Comparison of ENCODE assay signal across 20 cellular contexts in the genomic region with DNA sequence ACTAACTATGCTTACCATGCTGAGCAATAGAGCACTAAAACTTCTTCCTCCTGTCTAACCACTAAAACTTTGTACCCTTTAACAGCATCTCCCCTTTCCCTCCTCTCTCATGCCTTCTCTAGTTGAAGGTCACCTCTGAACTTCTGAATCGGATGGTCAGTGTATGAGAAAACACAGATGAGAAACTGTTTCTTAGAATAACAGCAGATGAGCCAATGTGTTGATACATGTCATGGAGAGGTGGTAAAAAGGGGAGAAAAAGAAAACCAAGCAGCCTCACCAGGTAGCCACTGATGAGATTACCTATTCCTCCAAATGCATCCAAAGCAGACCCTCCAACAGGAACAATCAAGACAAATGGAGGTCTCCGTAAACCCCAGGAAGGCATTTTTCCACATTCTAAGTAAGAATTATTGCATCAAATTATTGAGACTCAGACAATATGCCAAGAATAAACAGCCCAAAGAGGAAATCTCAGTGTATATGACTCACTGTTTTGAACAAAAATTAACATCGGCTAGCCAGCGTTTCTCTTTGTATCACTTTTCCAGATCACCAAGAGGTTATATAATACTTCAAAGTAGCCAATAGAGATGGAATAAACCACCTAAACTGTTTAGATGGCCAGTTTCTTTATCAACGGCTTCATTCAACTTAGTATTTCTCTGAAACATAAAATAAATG.
A peak's percentile ranks its signal among the peaks of the same experiment; 100 is the strongest.
DNase-seq lines count a peak whose midpoint lies in the region; ATAC-seq, FAIRE-seq and TF ChIP-seq lines count a peak whose summit lies in the region.
"Had no signal": no experiment of that assay in that cellular context is flagged by ENCODE, and none has a peak within 500 bp of the region (broad histone marks: within the 10 kb centered on the region; RNA-seq: fewer than 3 reads in every experiment).

No MANE protein-coding gene starts in this region.

- no peak for ATAC-seq in GM21423 (IDR thresholded peaks at IDR 0.05; ENCODE audit: unreplicated experiment)
- ATAC-seq: activated CD8-positive, alpha-beta memory T cell treated with anti-CD3 and anti-CD28 coated beads, Interleukin-2, amount 10 ng/mL, durations not matched to agents 7 days and 5 days; stimulated activated effector memory CD8-positive, alpha-beta T cell treated with anti-CD3 and anti-CD28 coated beads, Interleukin-12 subunit alpha, Interleukin-12 subunit beta, amount 100 ng/mL, for 72 hours had no signal

- no peak for TF ChIP-seq POLR2A in adrenal gland (IDR thresholded peaks at IDR 0.05)

- no peaks in the 10 kb centered on the region for H3K36me3 ChIP-seq in brain microvascular endothelial cell (replicated peaks)
- H3K36me3 ChIP-seq in adrenal gland (replicated peaks in 1 of 2) = no peaks in the 10 kb centered on the region
- H3K36me3 ChIP-seq: esophagus squamous epithelium, left ventricle myocardium inferior, ovary, transverse colon had no signal

- no peaks in the 10 kb centered on the region for H3K9me3 ChIP-seq in adrenal gland (replicated peaks in 1 of 3)
- H3K9me3 ChIP-seq: esophagus squamous epithelium, left ventricle myocardium inferior, ovary, transverse colon had no signal

- TF ChIP-seq CTCF in brain microvascular endothelial cell (IDR thresholded peaks at IDR 0.05; ENCODE audit: low read depth, low read length, missing control alignments) (no peak), adrenal gland (IDR thresholded peaks at IDR 0.05) (no peak)

- in situ Hi-C loops in brain microvascular endothelial cell (cut with HindIII; ENCODE audit: low pct_ligation_motif_present, low sequenced_read_pairs) = no loop called here

- peak; percentile 26 for DNase-seq in A172 (ENCODE audit: low spot score)
- peak; percentile 39 for DNase-seq in HCEC 1CT
- DNase-seq in brain microvascular endothelial cell = peak; percentile 20
- no peak for DNase-seq in adrenal gland
- DNase-seq in iPS-NIHi7 (ENCODE audit: extremely low spot score) = no peak
- no peak for DNase-seq in HuH-7.5 (ENCODE audit: low spot score)
- DNase-seq: 8988T; activated CD8-positive, alpha-beta memory T cell treated with anti-CD3 and anti-CD28 coated beads, Interleukin-2, amount 10 ng/mL, durations not matched to agents 7 days and 5 days; activated effector memory CD4-positive, alpha-beta T cell treated with anti-CD3 and anti-CD28 coated beads, Interleukin-2, amount 50 U/mL, for 16 hours; dermis blood vessel endothelial cell; esophagus squamous epithelium; GOT3; left ventricle myocardium inferior; NCI-H226; ovary; T-helper 1 cell; transverse colon had no signal

- no peaks in the 10 kb centered on the region for H3K4me1 ChIP-seq in adrenal gland (replicated peaks in 1 of 2)
- H3K4me1 ChIP-seq: left ventricle myocardium inferior had no signal

- intact Hi-C loops in adrenal gland (cut with DNase I) = no loop called here

- H3K27ac ChIP-seq in brain microvascular endothelial cell (no peak overlapping the region), adrenal gland (no peak overlapping the region)
- H3K27ac ChIP-seq: esophagus squamous epithelium, left ventricle myocardium inferior, ovary, transverse colon had no signal

- peak; percentile 21 for FAIRE-seq in islet of Langerhans (lab: Jason Lieb, UNC)

- H3K4me3 ChIP-seq in brain microvascular endothelial cell (ENCODE audit: low read depth, low read length) = no peak overlapping the region
- no peak overlapping the region for H3K4me3 ChIP-seq in adrenal gland
- H3K4me3 ChIP-seq: esophagus squamous epithelium, left ventricle myocardium inferior, ovary, transverse colon had no signal

- no peaks in the 10 kb centered on the region for H3K27me3 ChIP-seq in brain microvascular endothelial cell (replicated peaks)
- H3K27me3 ChIP-seq in adrenal gland = no peaks in the 10 kb centered on the region
- H3K27me3 ChIP-seq: esophagus squamous epithelium, ovary, transverse colon had no signal

- WGBS in adrenal gland, 4 donors = 46 to 55% (median 52%) methylated on average over 5 of the region's 5 CpGs

Comparison
In these comparisons a context has a peak if more than half of its experiments do, and no peak if none do; other contexts are left out.
1. DNase-seq: peak in A172 (single experiment), HCEC 1CT (single experiment) and brain microvascular endothelial cell (single experiment); none in adrenal gland (0 of 7), iPS-NIHi7 (single experiment) and HuH-7.5 (single experiment).